Comparison of ENCODE assay signal across 8 cellular contexts in the genomic region with DNA sequence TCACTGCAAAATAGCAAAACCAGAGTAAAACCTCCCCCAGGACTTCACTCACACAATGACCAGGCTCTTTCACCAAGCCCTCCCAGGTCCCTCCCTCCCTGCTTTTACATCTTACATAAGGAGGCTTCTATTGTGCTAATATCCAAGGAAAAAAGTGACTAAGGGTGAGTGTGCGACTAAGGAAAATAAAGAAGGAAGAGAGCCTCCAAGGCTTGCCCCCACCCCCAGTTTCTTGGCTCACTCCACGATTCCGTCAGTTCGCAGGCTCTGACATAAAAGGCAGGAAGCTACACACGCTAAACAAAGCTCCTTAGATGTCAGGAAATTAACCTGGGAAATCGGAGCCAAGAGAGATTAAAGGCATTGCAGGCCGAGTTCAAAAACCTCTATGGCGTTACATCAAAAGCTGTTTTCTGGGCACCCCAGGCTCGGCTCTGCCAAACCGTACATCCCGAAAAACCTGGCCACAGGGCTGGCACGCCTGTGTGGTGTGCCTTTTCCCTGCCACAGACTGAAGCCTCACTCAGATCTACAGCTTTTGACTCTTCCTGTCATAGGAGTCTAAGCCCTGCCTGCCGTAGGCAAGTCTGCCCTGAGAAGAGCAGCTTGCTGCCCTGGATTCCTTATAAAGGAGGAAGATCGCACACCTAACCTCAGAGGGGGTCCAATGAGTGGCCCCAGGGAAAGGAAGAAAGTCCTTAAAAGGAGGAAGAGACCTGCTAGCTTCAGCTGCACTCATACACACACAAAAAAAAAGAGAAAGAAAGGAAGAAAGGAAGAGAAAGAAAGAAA.
DNase-seq lines count a peak whose midpoint lies in the region.

No MANE protein-coding gene starts in this region.

- H3K27ac ChIP-seq in esophagus (ENCODE audit: low read depth in 2 of 2, low read length in 1 of 2) (peak overlapping the region; percentile 60 to 81), Karpas-422 (ENCODE audit: low read length) (no peak overlapping the region)

- peak; percentile 76 for DNase-seq in GM03348 (ENCODE audit: low spot score)
- peak; percentile 53 for DNase-seq in NCI-H82 treated with DMSO at 0.1 percent for 48 hours (lab: John Stamatoyannopoulos, UW; ENCODE audit: unreplicated experiment)
- DNase-seq in myocyte (ENCODE audit: low read depth), result peak; percentile 47
- DNase-seq in SHP77 treated with DMSO at 0.1 percent for 48 hours (lab: John Stamatoyannopoulos, UW), result no peak
- DNase-seq in Karpas-422, result no peak
- no peak for DNase-seq in activated CD4-positive, alpha-beta T cell treated with anti-CD3 and anti-CD28 coated beads for 48 hours
- no peak for DNase-seq in NCI-H1436 (lab: John Stamatoyannopoulos, UW)

- no peaks in the 10 kb centered on the region for H4K20me1 ChIP-seq in Karpas-422 (ENCODE audit: insufficient read depth, low read depth, low read length)

- H3K4me2 ChIP-seq in Karpas-422 (ENCODE audit: low read depth, low read length, poor library complexity, severe bottlenecking), result no peak overlapping the region

- 21 to 35% methylated on average over 14 of the region's 14 CpGs for WGBS in esophagus, 2 donors

- no peaks in the 10 kb centered on the region for H3K79me2 ChIP-seq in Karpas-422 (ENCODE audit: low read length)

- H3K27me3 ChIP-seq in esophagus (ENCODE audit: control insufficient read depth in 1 of 2, insufficient read depth in 2 of 2, low read length in 2 of 2) (no peaks in the 10 kb centered on the region), Karpas-422 (ENCODE audit: low read length) (0 out of 2 replicates have a peak, but pooled peaks cover 2% of the 10 kb centered on the region)

- H3K36me3 ChIP-seq in esophagus (ENCODE audit: control insufficient read depth in 2 of 2, insufficient read depth in 2 of 2, low read length in 1 of 2) (no peaks in the 10 kb centered on the region), Karpas-422 (ENCODE audit: insufficient read depth, low read length) (no peaks in the 10 kb centered on the region)

- H3K9ac ChIP-seq in Karpas-422 (ENCODE audit: low read length), result no peak overlapping the region

- no peak overlapping the region for H2AFZ ChIP-seq in Karpas-422 (ENCODE audit: low read length)

- H3K9me3 ChIP-seq in esophagus (ENCODE audit: control insufficient read depth in 2 of 2, insufficient read depth in 1 of 2, low read depth in 1 of 2, low read length in 1 of 2), result no peaks in the 10 kb centered on the region
- no peaks in the 10 kb centered on the region for H3K9me3 ChIP-seq in Karpas-422 (ENCODE audit: low read length)

- H3K4me3 ChIP-seq in esophagus (ENCODE audit: low read depth in 1 of 2, low read length in 2 of 2), result no peak overlapping the region
- H3K4me3 ChIP-seq in Karpas-422 (ENCODE audit: low read length), result no peak overlapping the region

- H3K9me2 ChIP-seq in Karpas-422 (replicated peaks; ENCODE audit: insufficient read depth, low read length), result no peaks in the 10 kb centered on the region

- H3K4me1 ChIP-seq in esophagus (ENCODE audit: control insufficient read depth in 2 of 2, insufficient read depth in 2 of 2, low read length in 1 of 2) (peaks cover 2 to 5% of the 10 kb centered on the region in 2 donors), Karpas-422 (ENCODE audit: low read length) (peaks cover 3% of the 10 kb centered on the region; the same call in 1 of the 2 replicates)

Comparison
In these comparisons a context has a peak if more than half of its experiments do, and no peak if none do; other contexts are left out.
1. DNase-seq: peak in GM03348 (single experiment), NCI-H82 treated with DMSO at 0.1 percent for 48 hours (single experiment) and myocyte (single experiment); none in SHP77 treated with DMSO at 0.1 percent for 48 hours (single experiment), Karpas-422 (single experiment), activated CD4-positive, alpha-beta T cell treated with anti-CD3 and anti-CD28 coated beads for 48 hours (single experiment) and NCI-H1436 (single experiment).